Comparison of ENCODE assay signal across 11 cellular contexts in the genomic region with DNA sequence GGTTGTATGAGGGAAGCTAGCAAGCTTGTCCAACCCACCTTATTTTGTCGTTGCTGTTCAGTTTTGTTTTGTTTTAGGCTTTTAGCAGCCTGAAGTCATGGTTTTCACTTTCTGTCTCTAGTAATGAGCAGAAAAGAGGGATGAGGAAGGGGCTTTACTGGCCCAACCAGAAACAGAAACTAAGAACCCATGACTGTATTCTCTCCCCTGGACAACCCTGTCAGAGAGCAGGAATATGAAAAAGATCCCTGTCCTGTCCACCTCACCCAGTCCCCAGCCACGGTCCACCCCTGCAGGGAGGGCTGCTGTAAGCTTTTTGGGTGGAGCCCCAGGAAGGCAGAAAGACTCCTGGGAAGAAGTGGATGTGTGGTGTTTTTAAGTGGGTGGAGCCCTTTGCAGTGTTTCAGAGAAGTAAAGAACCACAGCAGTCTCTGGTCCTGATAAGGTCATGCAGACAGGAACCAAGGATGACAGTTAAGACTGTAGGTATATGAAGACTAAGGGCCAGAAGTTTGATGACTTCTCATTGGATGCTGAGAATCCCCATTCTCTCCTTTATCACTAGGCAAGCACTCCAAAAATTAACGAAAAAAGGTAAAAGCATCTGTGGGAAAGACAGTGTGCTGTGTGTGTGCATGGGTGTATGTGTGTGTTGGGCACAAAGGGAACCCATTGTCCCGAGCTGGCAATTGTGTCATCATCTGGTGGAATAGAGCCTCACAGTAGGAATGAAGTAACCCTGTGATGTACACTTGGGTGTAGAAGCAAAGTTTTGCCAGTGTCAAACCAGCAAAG. TPM values are rescaled to one million over a fixed set of nuclear protein-coding genes. Genes with fewer than 3 reads are reported as not detected.
DNase-seq lines count a peak whose midpoint lies in the region; ATAC-seq lines count a peak whose summit lies in the region.
"Had no signal": no experiment of that assay in that cellular context is flagged by ENCODE, and none has a peak within 500 bp of the region (broad histone marks: within the 10 kb centered on the region; RNA-seq: fewer than 3 reads in every experiment).

No MANE protein-coding gene starts in this region.

- peak in 1 of 2 donors; percentile 17 for DNase-seq in activated T-cell treated with anti-CD3 and anti-CD28 coated beads, Interleukin-2, amount 50 U/mL, for 72 hours
- no peak for DNase-seq in activated T-cell treated with anti-CD3 and anti-CD28 coated beads, Interleukin-2, amount 50 U/mL, for 1 hour
- DNase-seq in T-helper 2 cell treated with Interferon-gamma antibody and Interleukin-4, amounts not matched to agents 5 μg/mL and 100 μg/mL, for 36 hours (ENCODE audit: low spot score) = peak; percentile 40
- no peak for DNase-seq in 8988T
- DNase-seq in NCI-H2196 treated with DMSO at 0.1 percent for 48 hours (lab: John Stamatoyannopoulos, UW; ENCODE audit: unreplicated experiment) = no peak
- DNase-seq in kidney tubule cell (ENCODE audit: low spot score) = no peak
- DNase-seq: activated CD8-positive, alpha-beta memory T cell treated with anti-CD3 and anti-CD28 coated beads for 24 hours; upper lobe of left lung had no signal

- H3K27ac Mint-ChIP-seq in activated T-cell treated with anti-CD3 and anti-CD28 coated beads, Interleukin-2, amount 50 U/mL, for 72 hours = peak overlapping the region; percentile 64
- peak overlapping the region; percentile 87 for H3K27ac Mint-ChIP-seq in T-helper 2 cell treated with Interferon-gamma antibody and Interleukin-4, amounts not matched to agents 5 μg/mL and 100 μg/mL, for 36 hours
- H3K27ac Mint-ChIP-seq in stimulated activated naive CD8-positive, alpha-beta T cell treated with anti-CD3 and anti-CD28 coated beads, Interleukin-15, Interleukin-2, amounts not matched to agents 100 ng/mL and 50 ng/mL, for 24 hours = peak overlapping the region; percentile 40
- H3K27ac Mint-ChIP-seq: progenitor cell of endocrine pancreas had no signal

- peaks cover 14% of the 10 kb centered on the region for H3K4me1 Mint-ChIP-seq in activated T-cell treated with anti-CD3 and anti-CD28 coated beads, Interleukin-2, amount 50 U/mL, for 72 hours (ENCODE audit: low read depth)
- peaks cover 11% of the 10 kb centered on the region for H3K4me1 Mint-ChIP-seq in T-helper 2 cell treated with Interferon-gamma antibody and Interleukin-4, amounts not matched to agents 5 μg/mL and 100 μg/mL, for 36 hours (ENCODE audit: low read depth)
- peaks cover 8% of the 10 kb centered on the region for H3K4me1 Mint-ChIP-seq in stimulated activated naive CD8-positive, alpha-beta T cell treated with anti-CD3 and anti-CD28 coated beads, Interleukin-15, Interleukin-2, amounts not matched to agents 100 ng/mL and 50 ng/mL, for 24 hours (ENCODE audit: low read depth)

- H3K36me3 Mint-ChIP-seq in activated T-cell treated with anti-CD3 and anti-CD28 coated beads, Interleukin-2, amount 50 U/mL, for 72 hours (ENCODE audit: insufficient read depth in 2 of 2) = peaks cover 0 to 2% of the 10 kb centered on the region in 2 donors
- H3K36me3 Mint-ChIP-seq in T-helper 2 cell treated with Interferon-gamma antibody and Interleukin-4, amounts not matched to agents 5 μg/mL and 100 μg/mL, for 36 hours (ENCODE audit: low read depth) = no peaks in the 10 kb centered on the region
- no peaks in the 10 kb centered on the region for H3K36me3 Mint-ChIP-seq in stimulated activated naive CD8-positive, alpha-beta T cell treated with anti-CD3 and anti-CD28 coated beads, Interleukin-15, Interleukin-2, amounts not matched to agents 100 ng/mL and 50 ng/mL, for 24 hours (ENCODE audit: low read depth)

- H3K9me3 Mint-ChIP-seq in activated T-cell treated with anti-CD3 and anti-CD28 coated beads, Interleukin-2, amount 50 U/mL, for 72 hours = no peaks in the 10 kb centered on the region
- no peaks in the 10 kb centered on the region for H3K9me3 Mint-ChIP-seq in T-helper 2 cell treated with Interferon-gamma antibody and Interleukin-4, amounts not matched to agents 5 μg/mL and 100 μg/mL, for 36 hours
- H3K9me3 Mint-ChIP-seq in stimulated activated naive CD8-positive, alpha-beta T cell treated with anti-CD3 and anti-CD28 coated beads, Interleukin-15, Interleukin-2, amounts not matched to agents 100 ng/mL and 50 ng/mL, for 24 hours = no peaks in the 10 kb centered on the region

- no peaks in the 10 kb centered on the region for H3K27me3 Mint-ChIP-seq in activated T-cell treated with anti-CD3 and anti-CD28 coated beads, Interleukin-2, amount 50 U/mL, for 72 hours (ENCODE audit: low read depth)
- H3K27me3 Mint-ChIP-seq in T-helper 2 cell treated with Interferon-gamma antibody and Interleukin-4, amounts not matched to agents 5 μg/mL and 100 μg/mL, for 36 hours (ENCODE audit: low read depth) = no peaks in the 10 kb centered on the region
- no peaks in the 10 kb centered on the region for H3K27me3 Mint-ChIP-seq in stimulated activated naive CD8-positive, alpha-beta T cell treated with anti-CD3 and anti-CD28 coated beads, Interleukin-15, Interleukin-2, amounts not matched to agents 100 ng/mL and 50 ng/mL, for 24 hours
- H3K27me3 Mint-ChIP-seq: progenitor cell of endocrine pancreas had no signal

- peak; percentile 64 to 76 for ATAC-seq in activated T-cell treated with anti-CD3 and anti-CD28 coated beads, Interleukin-2, amount 50 U/mL, for 72 hours (replicated peaks in 1 of 2)
- peak; percentile 73 for ATAC-seq in HG02678 (IDR thresholded peaks at IDR 0.05; ENCODE audit: unreplicated experiment)

- H3K4me3 Mint-ChIP-seq in activated T-cell treated with anti-CD3 and anti-CD28 coated beads, Interleukin-2, amount 50 U/mL, for 72 hours = peak overlapping the region; percentile 51 to 64
- H3K4me3 Mint-ChIP-seq in T-helper 2 cell treated with Interferon-gamma antibody and Interleukin-4, amounts not matched to agents 5 μg/mL and 100 μg/mL, for 36 hours = peak overlapping the region; percentile 78
- H3K4me3 Mint-ChIP-seq in stimulated activated naive CD8-positive, alpha-beta T cell treated with anti-CD3 and anti-CD28 coated beads, Interleukin-15, Interleukin-2, amounts not matched to agents 100 ng/mL and 50 ng/mL, for 24 hours = no peak overlapping the region

RNA-seq across cellular contexts. Expression of gene MRPL32, which starts 13.8 kb away (rescaled TPM):
- 10 to 100 TPM; 64.5 to 66.6 TPM for total RNA-seq in activated T-cell treated with anti-CD3 and anti-CD28 coated beads, Interleukin-2, amount 50 U/mL, for 72 hours

RNA-seq across cellular contexts. Expression of gene PSMA2, which starts 14.0 kb away (rescaled TPM):
- 100 to 1,000 TPM; 107 to 124 TPM for total RNA-seq in activated T-cell treated with anti-CD3 and anti-CD28 coated beads, Interleukin-2, amount 50 U/mL, for 72 hours

RNA-seq across cellular contexts. Expression of gene C7orf25, which starts 34.1 kb away (rescaled TPM):
- 1 to 10 TPM; 3.5 to 5.1 TPM for total RNA-seq in activated T-cell treated with anti-CD3 and anti-CD28 coated beads, Interleukin-2, amount 50 U/mL, for 72 hours
